Comparison of ENCODE assay signal across 1 cellular context in the genomic region with DNA sequence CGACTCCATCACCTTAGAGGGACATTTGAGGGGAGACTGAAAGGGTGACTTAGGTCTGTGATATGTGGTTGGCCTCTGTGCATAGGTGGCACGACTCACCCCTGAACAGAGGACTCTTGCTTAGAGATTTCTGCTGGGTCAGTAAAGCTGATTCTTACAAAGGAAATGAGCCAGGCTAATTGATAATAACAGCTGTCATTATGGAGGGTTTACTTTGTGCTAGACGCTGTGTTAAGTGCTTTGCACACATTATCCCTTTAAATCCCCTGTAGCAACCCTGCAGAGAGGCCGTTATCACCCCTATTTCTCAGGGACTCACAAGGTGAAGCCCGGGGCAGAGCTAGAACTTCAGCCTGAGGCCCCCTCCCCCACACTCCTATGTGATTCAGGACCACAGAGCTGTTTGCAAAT.
TF ChIP-seq lines count a peak whose summit lies in the region.

No MANE protein-coding gene starts in this region.

TF ChIP-seq in GM23338, 12 proteins besides CTCF, POLR2A, EP300 and RAD21 (continued from another document):
- TF ChIP-seq, protein P1, sequence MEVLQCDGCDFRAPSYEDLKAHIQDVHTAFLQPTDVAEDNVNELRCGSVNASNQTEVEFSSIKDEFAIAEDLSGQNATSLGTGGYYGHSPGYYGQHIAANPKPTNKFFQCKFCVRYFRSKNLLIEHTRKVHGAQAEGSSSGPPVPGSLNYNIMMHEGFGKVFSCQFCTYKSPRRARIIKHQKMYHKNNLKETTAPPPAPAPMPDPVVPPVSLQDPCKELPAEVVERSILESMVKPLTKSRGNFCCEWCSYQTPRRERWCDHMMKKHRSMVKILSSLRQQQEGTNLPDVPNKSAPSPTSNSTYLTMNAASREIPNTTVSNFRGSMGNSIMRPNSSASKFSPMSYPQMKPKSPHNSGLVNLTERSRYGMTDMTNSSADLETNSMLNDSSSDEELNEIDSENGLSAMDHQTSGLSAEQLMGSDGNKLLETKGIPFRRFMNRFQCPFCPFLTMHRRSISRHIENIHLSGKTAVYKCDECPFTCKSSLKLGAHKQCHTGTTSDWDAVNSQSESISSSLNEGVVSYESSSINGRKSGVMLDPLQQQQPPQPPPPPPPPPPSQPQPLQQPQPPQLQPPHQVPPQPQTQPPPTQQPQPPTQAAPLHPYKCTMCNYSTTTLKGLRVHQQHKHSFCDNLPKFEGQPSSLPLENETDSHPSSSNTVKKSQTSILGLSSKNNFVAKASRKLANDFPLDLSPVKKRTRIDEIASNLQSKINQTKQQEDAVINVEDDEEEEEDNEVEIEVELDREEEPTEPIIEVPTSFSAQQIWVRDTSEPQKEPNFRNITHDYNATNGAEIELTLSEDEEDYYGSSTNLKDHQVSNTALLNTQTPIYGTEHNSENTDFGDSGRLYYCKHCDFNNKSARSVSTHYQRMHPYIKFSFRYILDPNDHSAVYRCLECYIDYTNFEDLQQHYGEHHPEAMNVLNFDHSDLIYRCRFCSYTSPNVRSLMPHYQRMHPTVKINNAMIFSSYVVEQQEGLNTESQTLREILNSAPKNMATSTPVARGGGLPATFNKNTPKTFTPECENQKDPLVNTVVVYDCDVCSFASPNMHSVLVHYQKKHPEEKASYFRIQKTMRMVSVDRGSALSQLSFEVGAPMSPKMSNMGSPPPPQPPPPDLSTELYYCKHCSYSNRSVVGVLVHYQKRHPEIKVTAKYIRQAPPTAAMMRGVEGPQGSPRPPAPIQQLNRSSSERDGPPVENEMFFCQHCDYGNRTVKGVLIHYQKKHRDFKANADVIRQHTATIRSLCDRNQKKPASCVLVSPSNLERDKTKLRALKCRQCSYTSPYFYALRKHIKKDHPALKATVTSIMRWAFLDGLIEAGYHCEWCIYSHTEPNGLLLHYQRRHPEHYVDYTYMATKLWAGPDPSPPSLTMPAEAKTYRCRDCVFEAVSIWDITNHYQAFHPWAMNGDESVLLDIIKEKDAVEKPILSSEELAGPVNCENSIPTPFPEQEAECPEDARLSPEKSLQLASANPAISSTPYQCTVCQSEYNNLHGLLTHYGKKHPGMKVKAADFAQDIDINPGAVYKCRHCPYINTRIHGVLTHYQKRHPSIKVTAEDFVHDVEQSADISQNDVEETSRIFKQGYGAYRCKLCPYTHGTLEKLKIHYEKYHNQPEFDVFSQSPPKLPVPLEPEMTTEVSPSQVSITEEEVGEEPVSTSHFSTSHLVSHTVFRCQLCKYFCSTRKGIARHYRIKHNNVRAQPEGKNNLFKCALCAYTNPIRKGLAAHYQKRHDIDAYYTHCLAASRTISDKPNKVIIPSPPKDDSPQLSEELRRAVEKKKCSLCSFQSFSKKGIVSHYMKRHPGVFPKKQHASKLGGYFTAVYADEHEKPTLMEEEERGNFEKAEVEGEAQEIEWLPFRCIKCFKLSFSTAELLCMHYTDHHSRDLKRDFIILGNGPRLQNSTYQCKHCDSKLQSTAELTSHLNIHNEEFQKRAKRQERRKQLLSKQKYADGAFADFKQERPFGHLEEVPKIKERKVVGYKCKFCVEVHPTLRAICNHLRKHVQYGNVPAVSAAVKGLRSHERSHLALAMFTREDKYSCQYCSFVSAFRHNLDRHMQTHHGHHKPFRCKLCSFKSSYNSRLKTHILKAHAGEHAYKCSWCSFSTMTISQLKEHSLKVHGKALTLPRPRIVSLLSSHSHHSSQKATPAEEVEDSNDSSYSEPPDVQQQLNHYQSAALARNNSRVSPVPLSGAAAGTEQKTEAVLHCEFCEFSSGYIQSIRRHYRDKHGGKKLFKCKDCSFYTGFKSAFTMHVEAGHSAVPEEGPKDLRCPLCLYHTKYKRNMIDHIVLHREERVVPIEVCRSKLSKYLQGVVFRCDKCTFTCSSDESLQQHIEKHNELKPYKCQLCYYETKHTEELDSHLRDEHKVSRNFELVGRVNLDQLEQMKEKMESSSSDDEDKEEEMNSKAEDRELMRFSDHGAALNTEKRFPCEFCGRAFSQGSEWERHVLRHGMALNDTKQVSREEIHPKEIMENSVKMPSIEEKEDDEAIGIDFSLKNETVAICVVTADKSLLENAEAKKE (CRISPR knock-in tag; IDR thresholded peaks at IDR 0.05): no peak
- TF ChIP-seq, protein P2, sequence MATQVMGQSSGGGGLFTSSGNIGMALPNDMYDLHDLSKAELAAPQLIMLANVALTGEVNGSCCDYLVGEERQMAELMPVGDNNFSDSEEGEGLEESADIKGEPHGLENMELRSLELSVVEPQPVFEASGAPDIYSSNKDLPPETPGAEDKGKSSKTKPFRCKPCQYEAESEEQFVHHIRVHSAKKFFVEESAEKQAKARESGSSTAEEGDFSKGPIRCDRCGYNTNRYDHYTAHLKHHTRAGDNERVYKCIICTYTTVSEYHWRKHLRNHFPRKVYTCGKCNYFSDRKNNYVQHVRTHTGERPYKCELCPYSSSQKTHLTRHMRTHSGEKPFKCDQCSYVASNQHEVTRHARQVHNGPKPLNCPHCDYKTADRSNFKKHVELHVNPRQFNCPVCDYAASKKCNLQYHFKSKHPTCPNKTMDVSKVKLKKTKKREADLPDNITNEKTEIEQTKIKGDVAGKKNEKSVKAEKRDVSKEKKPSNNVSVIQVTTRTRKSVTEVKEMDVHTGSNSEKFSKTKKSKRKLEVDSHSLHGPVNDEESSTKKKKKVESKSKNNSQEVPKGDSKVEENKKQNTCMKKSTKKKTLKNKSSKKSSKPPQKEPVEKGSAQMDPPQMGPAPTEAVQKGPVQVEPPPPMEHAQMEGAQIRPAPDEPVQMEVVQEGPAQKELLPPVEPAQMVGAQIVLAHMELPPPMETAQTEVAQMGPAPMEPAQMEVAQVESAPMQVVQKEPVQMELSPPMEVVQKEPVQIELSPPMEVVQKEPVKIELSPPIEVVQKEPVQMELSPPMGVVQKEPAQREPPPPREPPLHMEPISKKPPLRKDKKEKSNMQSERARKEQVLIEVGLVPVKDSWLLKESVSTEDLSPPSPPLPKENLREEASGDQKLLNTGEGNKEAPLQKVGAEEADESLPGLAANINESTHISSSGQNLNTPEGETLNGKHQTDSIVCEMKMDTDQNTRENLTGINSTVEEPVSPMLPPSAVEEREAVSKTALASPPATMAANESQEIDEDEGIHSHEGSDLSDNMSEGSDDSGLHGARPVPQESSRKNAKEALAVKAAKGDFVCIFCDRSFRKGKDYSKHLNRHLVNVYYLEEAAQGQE (IDR thresholded peaks at IDR 0.05; ENCODE audit: unreplicated experiment): no peak
- TF ChIP-seq NANOG (IDR thresholded peaks at IDR 0.05; ENCODE audit: borderline replicate concordance): no peak
TF ChIP-seq in GM23338: peak in this region for 0.
